ENCODE assay signal across 20 cellular contexts in the genomic region with DNA sequence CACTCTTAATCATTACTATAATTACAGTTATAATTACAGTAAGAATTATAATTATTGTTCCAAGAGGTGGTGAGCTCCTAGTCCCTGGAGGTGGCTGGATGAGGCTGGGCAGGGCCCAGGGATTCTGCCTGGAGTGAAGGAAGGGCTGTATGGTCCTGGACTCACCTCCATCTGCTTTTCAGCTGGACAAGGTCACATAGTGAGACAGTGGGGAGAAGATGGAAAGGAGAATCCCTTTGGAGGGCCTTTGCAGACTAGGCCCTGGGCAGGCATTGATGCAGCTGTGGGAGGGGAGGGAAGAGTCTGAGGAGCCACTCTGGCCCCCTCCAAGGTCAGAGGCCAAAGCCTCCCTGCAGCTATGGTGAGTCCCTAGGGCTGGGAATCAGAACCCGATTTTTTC.
A peak's percentile ranks its signal among the peaks of the same experiment; 100 is the strongest.
DNase-seq lines count a peak whose midpoint lies in the region; ATAC-seq and TF ChIP-seq lines count a peak whose summit lies in the region.
"Had no signal": no experiment of that assay in that cellular context is flagged by ENCODE, and none has a peak within 500 bp of the region (broad histone marks: within the 10 kb centered on the region; RNA-seq: fewer than 3 reads in every experiment).

No MANE protein-coding gene starts in this region.

- H2BK12ac ChIP-seq in neuronal stem cell (ENCODE audit: low read length): no peak overlapping the region

- POLR2A ChIA-PET in activated naive CD8-positive, alpha-beta T cell treated with anti-CD3 and anti-CD28 coated beads, Interleukin-2, amount 10 ng/mL, durations not matched to agents 7 days and 5 days (lab: Charles Lee): interaction anchor here (0.6 to 2.1 kb wide), 2 partner anchors 10 to 23 kb away, joined by 3 to 9 read pairs; no protein-coding TSS in a partner anchor

- in situ Hi-C loops in transverse colon (cut with MboI; ENCODE audit: low pct_ligation_motif_present in 1 of 4, low pct_unique_long_range_greater_than_20kb in 1 of 4, low sequenced_read_pairs in 3 of 4): loop anchor here in 2 of 4 donors (5.0 to 10.0 kb wide), 2 partner anchors 134 to 142 kb away; no protein-coding TSS in a partner anchor

- no peak overlapping the region for H3K9ac ChIP-seq in neuronal stem cell (ENCODE audit: low read depth, low read length, poor library complexity)
- H3K9ac ChIP-seq: parathyroid adenoma had no signal

- peaks cover 44% of the 10 kb centered on the region for H3K4me1 Mint-ChIP-seq in activated naive CD8-positive, alpha-beta T cell treated with anti-CD3 and anti-CD28 coated beads, Interleukin-2, amount 10 ng/mL, durations not matched to agents 7 days and 5 days
- H3K4me1 Mint-ChIP-seq in activated naive CD8-positive, alpha-beta T cell treated with anti-CD3 and anti-CD28 coated beads for 36 hours: peaks cover 48% of the 10 kb centered on the region
- H3K4me1 Mint-ChIP-seq in effector memory CD8-positive, alpha-beta T cell (ENCODE audit: low read depth in 2 of 2): peaks cover 24 to 49% of the 10 kb centered on the region in 2 donors

- H2AFZ ChIP-seq in neuronal stem cell (ENCODE audit: low read length): peak overlapping the region; percentile 73
- H2AFZ ChIP-seq: parathyroid adenoma had no signal

- H3K4me3 Mint-ChIP-seq in activated naive CD8-positive, alpha-beta T cell treated with anti-CD3 and anti-CD28 coated beads, Interleukin-2, amount 10 ng/mL, durations not matched to agents 7 days and 5 days: no peak overlapping the region
- H3K4me3 Mint-ChIP-seq in activated naive CD8-positive, alpha-beta T cell treated with anti-CD3 and anti-CD28 coated beads for 36 hours: no peak overlapping the region
- H3K4me3 Mint-ChIP-seq in effector memory CD8-positive, alpha-beta T cell: no peak overlapping the region
- H3K4me3 Mint-ChIP-seq: activated naive CD8-positive, alpha-beta T cell had no signal

- WGBS in neuronal stem cell (ENCODE audit: extremely low coverage in 2 of 2, insufficient read length in 2 of 2, insufficient replicate concordance in 1 of 2), 2 donors: no CpG with 5 or more reads among the region's 1 CpG
- 83% methylated on average over 1 of the region's 1 CpG; no CpG with 5 or more reads in 1 of the 2 donors for WGBS in transverse colon (ENCODE audit: low coverage in 1 of 2), 2 donors

- no peak overlapping the region for H2AK5ac ChIP-seq in neuronal stem cell (ENCODE audit: low read depth, low read length)

- H3K4me2 ChIP-seq in neuronal stem cell (ENCODE audit: insufficient read depth, low read length, poor library complexity, severe bottlenecking): no peak overlapping the region

- H3K4me3 ChIP-seq in neuronal stem cell (ENCODE audit: low read length in 2 of 2) (no peak overlapping the region), transverse colon (no peak overlapping the region)

- no peak for TF ChIP-seq POLR2A in transverse colon (IDR thresholded peaks at IDR 0.05)

- no peak overlapping the region for H3K14ac ChIP-seq in neuronal stem cell (ENCODE audit: low read length)

- no peak overlapping the region for H2BK15ac ChIP-seq in neuronal stem cell (ENCODE audit: low read length)

- no peak overlapping the region for H2BK5ac ChIP-seq in neuronal stem cell (ENCODE audit: low read length)

- peak overlapping the region; percentile 73 for H3K27ac Mint-ChIP-seq in activated naive CD8-positive, alpha-beta T cell treated with anti-CD3 and anti-CD28 coated beads, Interleukin-2, amount 10 ng/mL, durations not matched to agents 7 days and 5 days
- H3K27ac Mint-ChIP-seq in activated naive CD8-positive, alpha-beta T cell treated with anti-CD3 and anti-CD28 coated beads for 36 hours: no peak overlapping the region
- peak overlapping the region; percentile 25 to 83 for H3K27ac Mint-ChIP-seq in effector memory CD8-positive, alpha-beta T cell
- H3K27ac Mint-ChIP-seq: activated naive CD8-positive, alpha-beta T cell had no signal

- TF ChIP-seq EP300 in transverse colon (IDR thresholded peaks at IDR 0.05; ENCODE audit: low read depth): no peak

- H3K9me3 ChIP-seq in neuronal stem cell (replicated peaks in 1 of 2; ENCODE audit: control insufficient read depth in 2 of 2, insufficient read depth in 1 of 2, low read depth in 1 of 2, low read length in 2 of 2) (no peaks in the 10 kb centered on the region), transverse colon (no peaks in the 10 kb centered on the region)

- peak overlapping the region; percentile 45 for H3K18ac ChIP-seq in neuronal stem cell (ENCODE audit: low read length)

- no peak for TF ChIP-seq CTCF in transverse colon (IDR thresholded peaks at IDR 0.05)

- H2BK120ac ChIP-seq in neuronal stem cell (ENCODE audit: low read depth, low read length): no peak overlapping the region

- H3K4ac ChIP-seq in neuronal stem cell (ENCODE audit: low read length): no peak overlapping the region

- no peaks in the 10 kb centered on the region for H3K79me1 ChIP-seq in neuronal stem cell (ENCODE audit: low read depth, low read length)

- no peak overlapping the region for H3K27ac ChIP-seq in neuronal stem cell (replicated peaks; ENCODE audit: low read length)
- H3K27ac ChIP-seq in transverse colon: peak overlapping the region in 3 of 4 donors; percentile 14 to 42 (median 22)
- H3K27ac ChIP-seq: parathyroid adenoma had no signal

- DNase-seq in activated naive CD8-positive, alpha-beta T cell treated with anti-CD3 and anti-CD28 coated beads, Interleukin-2, amount 10 ng/mL, durations not matched to agents 7 days and 5 days: no peak
- no peak for DNase-seq in activated naive CD8-positive, alpha-beta T cell treated with anti-CD3 and anti-CD28 coated beads for 36 hours
- DNase-seq in effector memory CD8-positive, alpha-beta T cell: no peak
- DNase-seq in neuronal stem cell (ENCODE audit: low spot score) (no peak), transverse colon (no peak), GOT3 (lab: John Stamatoyannopoulos, UW) (no peak)
- DNase-seq: activated T-cell treated with anti-CD3 and anti-CD28 coated beads for 4 hours; CD4-positive, alpha-beta memory T cell; DMS79 treated with DMSO at 0.1 percent for 48 hours; H7; hippocampal formation; NCI-H2081; NCI-H524 treated with DMSO at 0.1 percent for 48 hours; small intestine; stimulated activated CD4-positive, alpha-beta T cell treated with anti-CD3 and anti-CD28 coated beads, Interleukin-4, amount 100 ng/mL, for 4 hours; stimulated activated CD8-positive, alpha-beta memory T cell treated with anti-CD3 and anti-CD28 coated beads, Interleukin-4, amount 100 ng/mL, for 48 hours had no signal

- no peaks in the 10 kb centered on the region for H3K9me3 Mint-ChIP-seq in activated naive CD8-positive, alpha-beta T cell treated with anti-CD3 and anti-CD28 coated beads, Interleukin-2, amount 10 ng/mL, durations not matched to agents 7 days and 5 days
- no peaks in the 10 kb centered on the region for H3K9me3 Mint-ChIP-seq in activated naive CD8-positive, alpha-beta T cell treated with anti-CD3 and anti-CD28 coated beads for 36 hours
- no peaks in the 10 kb centered on the region for H3K9me3 Mint-ChIP-seq in effector memory CD8-positive, alpha-beta T cell

- H3K36me3 Mint-ChIP-seq in activated naive CD8-positive, alpha-beta T cell treated with anti-CD3 and anti-CD28 coated beads, Interleukin-2, amount 10 ng/mL, durations not matched to agents 7 days and 5 days: peaks cover 24% of the 10 kb centered on the region
- peaks cover 24% of the 10 kb centered on the region for H3K36me3 Mint-ChIP-seq in activated naive CD8-positive, alpha-beta T cell treated with anti-CD3 and anti-CD28 coated beads for 36 hours
- peaks cover 28% of the 10 kb centered on the region for H3K36me3 Mint-ChIP-seq in effector memory CD8-positive, alpha-beta T cell (ENCODE audit: insufficient read depth)
- H3K36me3 Mint-ChIP-seq: activated naive CD8-positive, alpha-beta T cell had no signal

- H3K27me3 ChIP-seq in neuronal stem cell (ENCODE audit: control insufficient read depth in 3 of 3, insufficient read depth in 3 of 3, low read depth in 1 of 3, low read length in 3 of 3) (no peaks in the 10 kb centered on the region), transverse colon (no peaks in the 10 kb centered on the region)

- H3K4me1 ChIP-seq in neuronal stem cell (ENCODE audit: control insufficient read depth in 2 of 2, insufficient read depth in 1 of 2, low read depth in 1 of 2, low read length in 2 of 2) (peaks cover 12 to 30% of the 10 kb centered on the region in 2 donors), transverse colon (peaks cover 0 to 14% (median 4%) of the 10 kb centered on the region in 4 donors)

- no peak overlapping the region for H3K23ac ChIP-seq in neuronal stem cell (ENCODE audit: low read depth, low read length, poor library complexity)

- intact Hi-C loops in transverse colon (cut with DNase I; ENCODE audit: low total_unique reads): loop anchor here (2.0 kb wide), 1 partner anchor 142 kb away; no protein-coding TSS in a partner anchor

- H3K36me3 ChIP-seq in neuronal stem cell (replicated peaks in 1 of 2; ENCODE audit: control insufficient read depth in 2 of 2, insufficient read depth in 2 of 2, low read length in 2 of 2): peaks cover 1 to 2% of the 10 kb centered on the region in 2 donors
- peaks cover 0 to 10% (median 3%) of the 10 kb centered on the region in 4 donors for H3K36me3 ChIP-seq in transverse colon

- no peaks in the 10 kb centered on the region for H3K27me3 Mint-ChIP-seq in activated naive CD8-positive, alpha-beta T cell treated with anti-CD3 and anti-CD28 coated beads, Interleukin-2, amount 10 ng/mL, durations not matched to agents 7 days and 5 days
- no peaks in the 10 kb centered on the region for H3K27me3 Mint-ChIP-seq in activated naive CD8-positive, alpha-beta T cell treated with anti-CD3 and anti-CD28 coated beads for 36 hours
- no peaks in the 10 kb centered on the region for H3K27me3 Mint-ChIP-seq in effector memory CD8-positive, alpha-beta T cell
- H3K27me3 Mint-ChIP-seq: activated naive CD8-positive, alpha-beta T cell; CD4-positive, alpha-beta memory T cell had no signal

- ATAC-seq in activated naive CD8-positive, alpha-beta T cell treated with anti-CD3 and anti-CD28 coated beads, Interleukin-2, amount 10 ng/mL, durations not matched to agents 7 days and 5 days (ENCODE audit: low read depth): no peak
- ATAC-seq in effector memory CD8-positive, alpha-beta T cell (replicated peaks): no peak
- ATAC-seq in GM19351 (IDR thresholded peaks at IDR 0.05; ENCODE audit: unreplicated experiment): no peak
- no peak for ATAC-seq in GM21528 (IDR thresholded peaks at IDR 0.05; ENCODE audit: low FRiP score, unreplicated experiment)

- H4K91ac ChIP-seq in neuronal stem cell (ENCODE audit: low read depth, low read length, poor library complexity): no peak overlapping the region

- no peak overlapping the region for H4K8ac ChIP-seq in neuronal stem cell (ENCODE audit: low read depth, low read length)
